Comparison of ENCODE assay signal across 2 cellular contexts in the genomic region with DNA sequence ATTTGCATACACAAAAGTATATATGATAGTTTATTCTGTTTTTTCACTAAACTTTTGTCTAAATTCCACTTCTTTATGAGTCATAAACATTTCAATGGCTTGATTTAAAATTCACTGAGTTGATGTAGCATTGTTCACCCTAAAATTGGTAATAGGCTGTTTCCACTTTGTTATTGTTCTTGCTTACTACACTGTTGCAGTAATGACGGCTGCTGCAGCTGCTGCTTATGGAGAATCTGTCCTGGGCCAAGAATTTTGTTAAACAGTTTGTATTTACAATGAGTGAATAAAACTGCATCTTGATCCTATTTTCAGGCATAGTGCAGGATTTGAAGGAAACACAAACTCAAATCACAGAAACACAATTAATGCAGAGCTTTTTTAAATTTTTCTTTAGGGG.
TF ChIP-seq lines count a peak whose summit lies in the region.

No MANE protein-coding gene starts in this region.

TF ChIP-seq in GM23338, 12 proteins besides CTCF, POLR2A, EP300 and RAD21 (continued from another document):
- no peak for TF ChIP-seq STAT1 (IDR thresholded peaks at IDR 0.05; ENCODE audit: unreplicated experiment)
- TF ChIP-seq, protein P1, sequence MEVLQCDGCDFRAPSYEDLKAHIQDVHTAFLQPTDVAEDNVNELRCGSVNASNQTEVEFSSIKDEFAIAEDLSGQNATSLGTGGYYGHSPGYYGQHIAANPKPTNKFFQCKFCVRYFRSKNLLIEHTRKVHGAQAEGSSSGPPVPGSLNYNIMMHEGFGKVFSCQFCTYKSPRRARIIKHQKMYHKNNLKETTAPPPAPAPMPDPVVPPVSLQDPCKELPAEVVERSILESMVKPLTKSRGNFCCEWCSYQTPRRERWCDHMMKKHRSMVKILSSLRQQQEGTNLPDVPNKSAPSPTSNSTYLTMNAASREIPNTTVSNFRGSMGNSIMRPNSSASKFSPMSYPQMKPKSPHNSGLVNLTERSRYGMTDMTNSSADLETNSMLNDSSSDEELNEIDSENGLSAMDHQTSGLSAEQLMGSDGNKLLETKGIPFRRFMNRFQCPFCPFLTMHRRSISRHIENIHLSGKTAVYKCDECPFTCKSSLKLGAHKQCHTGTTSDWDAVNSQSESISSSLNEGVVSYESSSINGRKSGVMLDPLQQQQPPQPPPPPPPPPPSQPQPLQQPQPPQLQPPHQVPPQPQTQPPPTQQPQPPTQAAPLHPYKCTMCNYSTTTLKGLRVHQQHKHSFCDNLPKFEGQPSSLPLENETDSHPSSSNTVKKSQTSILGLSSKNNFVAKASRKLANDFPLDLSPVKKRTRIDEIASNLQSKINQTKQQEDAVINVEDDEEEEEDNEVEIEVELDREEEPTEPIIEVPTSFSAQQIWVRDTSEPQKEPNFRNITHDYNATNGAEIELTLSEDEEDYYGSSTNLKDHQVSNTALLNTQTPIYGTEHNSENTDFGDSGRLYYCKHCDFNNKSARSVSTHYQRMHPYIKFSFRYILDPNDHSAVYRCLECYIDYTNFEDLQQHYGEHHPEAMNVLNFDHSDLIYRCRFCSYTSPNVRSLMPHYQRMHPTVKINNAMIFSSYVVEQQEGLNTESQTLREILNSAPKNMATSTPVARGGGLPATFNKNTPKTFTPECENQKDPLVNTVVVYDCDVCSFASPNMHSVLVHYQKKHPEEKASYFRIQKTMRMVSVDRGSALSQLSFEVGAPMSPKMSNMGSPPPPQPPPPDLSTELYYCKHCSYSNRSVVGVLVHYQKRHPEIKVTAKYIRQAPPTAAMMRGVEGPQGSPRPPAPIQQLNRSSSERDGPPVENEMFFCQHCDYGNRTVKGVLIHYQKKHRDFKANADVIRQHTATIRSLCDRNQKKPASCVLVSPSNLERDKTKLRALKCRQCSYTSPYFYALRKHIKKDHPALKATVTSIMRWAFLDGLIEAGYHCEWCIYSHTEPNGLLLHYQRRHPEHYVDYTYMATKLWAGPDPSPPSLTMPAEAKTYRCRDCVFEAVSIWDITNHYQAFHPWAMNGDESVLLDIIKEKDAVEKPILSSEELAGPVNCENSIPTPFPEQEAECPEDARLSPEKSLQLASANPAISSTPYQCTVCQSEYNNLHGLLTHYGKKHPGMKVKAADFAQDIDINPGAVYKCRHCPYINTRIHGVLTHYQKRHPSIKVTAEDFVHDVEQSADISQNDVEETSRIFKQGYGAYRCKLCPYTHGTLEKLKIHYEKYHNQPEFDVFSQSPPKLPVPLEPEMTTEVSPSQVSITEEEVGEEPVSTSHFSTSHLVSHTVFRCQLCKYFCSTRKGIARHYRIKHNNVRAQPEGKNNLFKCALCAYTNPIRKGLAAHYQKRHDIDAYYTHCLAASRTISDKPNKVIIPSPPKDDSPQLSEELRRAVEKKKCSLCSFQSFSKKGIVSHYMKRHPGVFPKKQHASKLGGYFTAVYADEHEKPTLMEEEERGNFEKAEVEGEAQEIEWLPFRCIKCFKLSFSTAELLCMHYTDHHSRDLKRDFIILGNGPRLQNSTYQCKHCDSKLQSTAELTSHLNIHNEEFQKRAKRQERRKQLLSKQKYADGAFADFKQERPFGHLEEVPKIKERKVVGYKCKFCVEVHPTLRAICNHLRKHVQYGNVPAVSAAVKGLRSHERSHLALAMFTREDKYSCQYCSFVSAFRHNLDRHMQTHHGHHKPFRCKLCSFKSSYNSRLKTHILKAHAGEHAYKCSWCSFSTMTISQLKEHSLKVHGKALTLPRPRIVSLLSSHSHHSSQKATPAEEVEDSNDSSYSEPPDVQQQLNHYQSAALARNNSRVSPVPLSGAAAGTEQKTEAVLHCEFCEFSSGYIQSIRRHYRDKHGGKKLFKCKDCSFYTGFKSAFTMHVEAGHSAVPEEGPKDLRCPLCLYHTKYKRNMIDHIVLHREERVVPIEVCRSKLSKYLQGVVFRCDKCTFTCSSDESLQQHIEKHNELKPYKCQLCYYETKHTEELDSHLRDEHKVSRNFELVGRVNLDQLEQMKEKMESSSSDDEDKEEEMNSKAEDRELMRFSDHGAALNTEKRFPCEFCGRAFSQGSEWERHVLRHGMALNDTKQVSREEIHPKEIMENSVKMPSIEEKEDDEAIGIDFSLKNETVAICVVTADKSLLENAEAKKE (CRISPR knock-in tag; IDR thresholded peaks at IDR 0.05), result no peak
- TF ChIP-seq, protein P2, sequence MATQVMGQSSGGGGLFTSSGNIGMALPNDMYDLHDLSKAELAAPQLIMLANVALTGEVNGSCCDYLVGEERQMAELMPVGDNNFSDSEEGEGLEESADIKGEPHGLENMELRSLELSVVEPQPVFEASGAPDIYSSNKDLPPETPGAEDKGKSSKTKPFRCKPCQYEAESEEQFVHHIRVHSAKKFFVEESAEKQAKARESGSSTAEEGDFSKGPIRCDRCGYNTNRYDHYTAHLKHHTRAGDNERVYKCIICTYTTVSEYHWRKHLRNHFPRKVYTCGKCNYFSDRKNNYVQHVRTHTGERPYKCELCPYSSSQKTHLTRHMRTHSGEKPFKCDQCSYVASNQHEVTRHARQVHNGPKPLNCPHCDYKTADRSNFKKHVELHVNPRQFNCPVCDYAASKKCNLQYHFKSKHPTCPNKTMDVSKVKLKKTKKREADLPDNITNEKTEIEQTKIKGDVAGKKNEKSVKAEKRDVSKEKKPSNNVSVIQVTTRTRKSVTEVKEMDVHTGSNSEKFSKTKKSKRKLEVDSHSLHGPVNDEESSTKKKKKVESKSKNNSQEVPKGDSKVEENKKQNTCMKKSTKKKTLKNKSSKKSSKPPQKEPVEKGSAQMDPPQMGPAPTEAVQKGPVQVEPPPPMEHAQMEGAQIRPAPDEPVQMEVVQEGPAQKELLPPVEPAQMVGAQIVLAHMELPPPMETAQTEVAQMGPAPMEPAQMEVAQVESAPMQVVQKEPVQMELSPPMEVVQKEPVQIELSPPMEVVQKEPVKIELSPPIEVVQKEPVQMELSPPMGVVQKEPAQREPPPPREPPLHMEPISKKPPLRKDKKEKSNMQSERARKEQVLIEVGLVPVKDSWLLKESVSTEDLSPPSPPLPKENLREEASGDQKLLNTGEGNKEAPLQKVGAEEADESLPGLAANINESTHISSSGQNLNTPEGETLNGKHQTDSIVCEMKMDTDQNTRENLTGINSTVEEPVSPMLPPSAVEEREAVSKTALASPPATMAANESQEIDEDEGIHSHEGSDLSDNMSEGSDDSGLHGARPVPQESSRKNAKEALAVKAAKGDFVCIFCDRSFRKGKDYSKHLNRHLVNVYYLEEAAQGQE (IDR thresholded peaks at IDR 0.05; ENCODE audit: unreplicated experiment), result no peak
- no peak for TF ChIP-seq POLR2AphosphoS5 (IDR thresholded peaks at IDR 0.05; ENCODE audit: low read depth)
- TF ChIP-seq EZH2 (IDR thresholded peaks at IDR 0.05; ENCODE audit: low read depth, unreplicated experiment), result no peak
- TF ChIP-seq EZH2phosphoT487 (IDR thresholded peaks at IDR 0.05; ENCODE audit: unreplicated experiment), result no peak
- TF ChIP-seq ZNF114 (CRISPR knock-in tag; IDR thresholded peaks at IDR 0.05), result no peak
- no peak for TF ChIP-seq JUNB (IDR thresholded peaks at IDR 0.05; ENCODE audit: unreplicated experiment)
- no peak for TF ChIP-seq ZNF331 (CRISPR knock-in tag; IDR thresholded peaks at IDR 0.05; ENCODE audit: low read depth)

TF ChIP-seq in WTC11, 78 proteins besides CTCF, POLR2A, EP300 and RAD21 (continues in another document):
- TF ChIP-seq, protein P3, sequence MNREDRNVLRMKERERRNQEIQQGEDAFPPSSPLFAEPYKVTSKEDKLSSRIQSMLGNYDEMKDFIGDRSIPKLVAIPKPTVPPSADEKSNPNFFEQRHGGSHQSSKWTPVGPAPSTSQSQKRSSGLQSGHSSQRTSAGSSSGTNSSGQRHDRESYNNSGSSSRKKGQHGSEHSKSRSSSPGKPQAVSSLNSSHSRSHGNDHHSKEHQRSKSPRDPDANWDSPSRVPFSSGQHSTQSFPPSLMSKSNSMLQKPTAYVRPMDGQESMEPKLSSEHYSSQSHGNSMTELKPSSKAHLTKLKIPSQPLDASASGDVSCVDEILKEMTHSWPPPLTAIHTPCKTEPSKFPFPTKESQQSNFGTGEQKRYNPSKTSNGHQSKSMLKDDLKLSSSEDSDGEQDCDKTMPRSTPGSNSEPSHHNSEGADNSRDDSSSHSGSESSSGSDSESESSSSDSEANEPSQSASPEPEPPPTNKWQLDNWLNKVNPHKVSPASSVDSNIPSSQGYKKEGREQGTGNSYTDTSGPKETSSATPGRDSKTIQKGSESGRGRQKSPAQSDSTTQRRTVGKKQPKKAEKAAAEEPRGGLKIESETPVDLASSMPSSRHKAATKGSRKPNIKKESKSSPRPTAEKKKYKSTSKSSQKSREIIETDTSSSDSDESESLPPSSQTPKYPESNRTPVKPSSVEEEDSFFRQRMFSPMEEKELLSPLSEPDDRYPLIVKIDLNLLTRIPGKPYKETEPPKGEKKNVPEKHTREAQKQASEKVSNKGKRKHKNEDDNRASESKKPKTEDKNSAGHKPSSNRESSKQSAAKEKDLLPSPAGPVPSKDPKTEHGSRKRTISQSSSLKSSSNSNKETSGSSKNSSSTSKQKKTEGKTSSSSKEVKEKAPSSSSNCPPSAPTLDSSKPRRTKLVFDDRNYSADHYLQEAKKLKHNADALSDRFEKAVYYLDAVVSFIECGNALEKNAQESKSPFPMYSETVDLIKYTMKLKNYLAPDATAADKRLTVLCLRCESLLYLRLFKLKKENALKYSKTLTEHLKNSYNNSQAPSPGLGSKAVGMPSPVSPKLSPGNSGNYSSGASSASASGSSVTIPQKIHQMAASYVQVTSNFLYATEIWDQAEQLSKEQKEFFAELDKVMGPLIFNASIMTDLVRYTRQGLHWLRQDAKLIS (CRISPR knock-in tag; IDR thresholded peaks at IDR 0.05; ENCODE audit: borderline replicate concordance), result no peak
- TF ChIP-seq RELA (CRISPR knock-in tag; IDR thresholded peaks at IDR 0.05; ENCODE audit: borderline replicate concordance), result no peak
- no peak for TF ChIP-seq FOXJ3 (CRISPR knock-in tag; IDR thresholded peaks at IDR 0.05; ENCODE audit: borderline replicate concordance)
- TF ChIP-seq ATF1 (CRISPR knock-in tag; IDR thresholded peaks at IDR 0.05), result no peak
- no peak for TF ChIP-seq GTF2I (CRISPR knock-in tag; conservative IDR thresholded peaks at IDR 0.05)
- TF ChIP-seq, protein P4, sequence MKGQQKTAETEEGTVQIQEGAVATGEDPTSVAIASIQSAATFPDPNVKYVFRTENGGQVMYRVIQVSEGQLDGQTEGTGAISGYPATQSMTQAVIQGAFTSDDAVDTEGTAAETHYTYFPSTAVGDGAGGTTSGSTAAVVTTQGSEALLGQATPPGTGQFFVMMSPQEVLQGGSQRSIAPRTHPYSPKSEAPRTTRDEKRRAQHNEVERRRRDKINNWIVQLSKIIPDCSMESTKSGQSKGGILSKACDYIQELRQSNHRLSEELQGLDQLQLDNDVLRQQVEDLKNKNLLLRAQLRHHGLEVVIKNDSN (CRISPR knock-in tag; IDR thresholded peaks at IDR 0.05), result no peak
- TF ChIP-seq, protein P5, sequence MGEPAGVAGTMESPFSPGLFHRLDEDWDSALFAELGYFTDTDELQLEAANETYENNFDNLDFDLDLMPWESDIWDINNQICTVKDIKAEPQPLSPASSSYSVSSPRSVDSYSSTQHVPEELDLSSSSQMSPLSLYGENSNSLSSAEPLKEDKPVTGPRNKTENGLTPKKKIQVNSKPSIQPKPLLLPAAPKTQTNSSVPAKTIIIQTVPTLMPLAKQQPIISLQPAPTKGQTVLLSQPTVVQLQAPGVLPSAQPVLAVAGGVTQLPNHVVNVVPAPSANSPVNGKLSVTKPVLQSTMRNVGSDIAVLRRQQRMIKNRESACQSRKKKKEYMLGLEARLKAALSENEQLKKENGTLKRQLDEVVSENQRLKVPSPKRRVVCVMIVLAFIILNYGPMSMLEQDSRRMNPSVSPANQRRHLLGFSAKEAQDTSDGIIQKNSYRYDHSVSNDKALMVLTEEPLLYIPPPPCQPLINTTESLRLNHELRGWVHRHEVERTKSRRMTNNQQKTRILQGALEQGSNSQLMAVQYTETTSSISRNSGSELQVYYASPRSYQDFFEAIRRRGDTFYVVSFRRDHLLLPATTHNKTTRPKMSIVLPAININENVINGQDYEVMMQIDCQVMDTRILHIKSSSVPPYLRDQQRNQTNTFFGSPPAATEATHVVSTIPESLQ (CRISPR knock-in tag; IDR thresholded peaks at IDR 0.05), result no peak
- TF ChIP-seq NR1H2 (CRISPR knock-in tag; IDR thresholded peaks at IDR 0.05), result no peak
- TF ChIP-seq, protein P6, sequence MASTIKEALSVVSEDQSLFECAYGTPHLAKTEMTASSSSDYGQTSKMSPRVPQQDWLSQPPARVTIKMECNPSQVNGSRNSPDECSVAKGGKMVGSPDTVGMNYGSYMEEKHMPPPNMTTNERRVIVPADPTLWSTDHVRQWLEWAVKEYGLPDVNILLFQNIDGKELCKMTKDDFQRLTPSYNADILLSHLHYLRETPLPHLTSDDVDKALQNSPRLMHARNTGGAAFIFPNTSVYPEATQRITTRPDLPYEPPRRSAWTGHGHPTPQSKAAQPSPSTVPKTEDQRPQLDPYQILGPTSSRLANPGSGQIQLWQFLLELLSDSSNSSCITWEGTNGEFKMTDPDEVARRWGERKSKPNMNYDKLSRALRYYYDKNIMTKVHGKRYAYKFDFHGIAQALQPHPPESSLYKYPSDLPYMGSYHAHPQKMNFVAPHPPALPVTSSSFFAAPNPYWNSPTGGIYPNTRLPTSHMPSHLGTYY (CRISPR knock-in tag; IDR thresholded peaks at IDR 0.05), result no peak
- TF ChIP-seq PRRX2 (CRISPR knock-in tag; IDR thresholded peaks at IDR 0.05), result no peak
- TF ChIP-seq, protein P7, sequence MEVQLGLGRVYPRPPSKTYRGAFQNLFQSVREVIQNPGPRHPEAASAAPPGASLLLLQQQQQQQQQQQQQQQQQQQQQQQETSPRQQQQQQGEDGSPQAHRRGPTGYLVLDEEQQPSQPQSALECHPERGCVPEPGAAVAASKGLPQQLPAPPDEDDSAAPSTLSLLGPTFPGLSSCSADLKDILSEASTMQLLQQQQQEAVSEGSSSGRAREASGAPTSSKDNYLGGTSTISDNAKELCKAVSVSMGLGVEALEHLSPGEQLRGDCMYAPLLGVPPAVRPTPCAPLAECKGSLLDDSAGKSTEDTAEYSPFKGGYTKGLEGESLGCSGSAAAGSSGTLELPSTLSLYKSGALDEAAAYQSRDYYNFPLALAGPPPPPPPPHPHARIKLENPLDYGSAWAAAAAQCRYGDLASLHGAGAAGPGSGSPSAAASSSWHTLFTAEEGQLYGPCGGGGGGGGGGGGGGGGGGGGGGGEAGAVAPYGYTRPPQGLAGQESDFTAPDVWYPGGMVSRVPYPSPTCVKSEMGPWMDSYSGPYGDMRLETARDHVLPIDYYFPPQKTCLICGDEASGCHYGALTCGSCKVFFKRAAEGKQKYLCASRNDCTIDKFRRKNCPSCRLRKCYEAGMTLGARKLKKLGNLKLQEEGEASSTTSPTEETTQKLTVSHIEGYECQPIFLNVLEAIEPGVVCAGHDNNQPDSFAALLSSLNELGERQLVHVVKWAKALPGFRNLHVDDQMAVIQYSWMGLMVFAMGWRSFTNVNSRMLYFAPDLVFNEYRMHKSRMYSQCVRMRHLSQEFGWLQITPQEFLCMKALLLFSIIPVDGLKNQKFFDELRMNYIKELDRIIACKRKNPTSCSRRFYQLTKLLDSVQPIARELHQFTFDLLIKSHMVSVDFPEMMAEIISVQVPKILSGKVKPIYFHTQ (CRISPR knock-in tag; IDR thresholded peaks at IDR 0.05), result no peak
- TF ChIP-seq JUN (CRISPR knock-in tag; IDR thresholded peaks at IDR 0.05), result no peak
- TF ChIP-seq, protein P8, sequence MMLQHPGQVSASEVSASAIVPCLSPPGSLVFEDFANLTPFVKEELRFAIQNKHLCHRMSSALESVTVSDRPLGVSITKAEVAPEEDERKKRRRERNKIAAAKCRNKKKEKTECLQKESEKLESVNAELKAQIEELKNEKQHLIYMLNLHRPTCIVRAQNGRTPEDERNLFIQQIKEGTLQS (CRISPR knock-in tag; conservative IDR thresholded peaks at IDR 0.05), result no peak
- no peak for TF ChIP-seq ZNF317 (CRISPR knock-in tag; IDR thresholded peaks at IDR 0.05; ENCODE audit: borderline replicate concordance, low read depth)
- TF ChIP-seq TCF7 (CRISPR knock-in tag; IDR thresholded peaks at IDR 0.05; ENCODE audit: low read depth), result no peak
- no peak for TF ChIP-seq ZNF671 (CRISPR knock-in tag; IDR thresholded peaks at IDR 0.05)
